12 cellular contexts compared by ENCODE assay signal in the genomic region with DNA sequence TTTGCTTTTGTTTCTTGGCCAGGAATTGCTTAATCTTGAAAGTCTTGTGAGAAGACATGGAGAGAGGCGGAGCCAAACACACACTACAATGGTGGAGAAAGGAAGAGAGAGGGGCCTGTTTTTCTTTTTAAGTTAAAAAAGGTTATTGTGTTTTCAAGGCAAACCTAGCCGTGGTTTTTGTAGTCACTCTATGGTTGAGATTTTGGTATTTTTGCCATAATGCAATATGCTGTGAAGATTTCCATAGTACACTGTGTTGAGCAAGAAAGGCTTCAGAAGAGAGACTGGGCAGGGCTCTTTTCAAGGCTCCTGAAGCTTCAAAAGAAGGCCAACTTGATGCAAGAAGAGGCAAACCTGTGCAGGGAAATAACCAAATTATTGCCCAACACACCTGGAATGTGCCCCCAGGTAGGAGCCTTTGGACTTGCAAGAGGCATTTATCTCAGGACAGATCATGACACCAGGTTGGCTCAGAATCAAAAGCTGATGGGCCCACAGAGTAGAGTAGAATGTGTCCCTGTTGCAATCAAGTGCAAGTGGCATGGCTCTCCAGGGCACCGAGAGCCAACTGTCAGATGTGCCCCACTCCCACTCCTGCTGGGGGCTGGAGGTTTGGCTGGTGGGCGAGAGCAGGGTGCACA. TPM values are rescaled to one million over a fixed set of nuclear protein-coding genes. Genes with fewer than 3 reads are reported as not detected.
DNase-seq lines count a peak whose midpoint lies in the region; TF ChIP-seq lines count a peak whose summit lies in the region.
"Had no signal": no experiment of that assay in that cellular context is flagged by ENCODE, and none has a peak within 500 bp of the region (broad histone marks: within the 10 kb centered on the region; RNA-seq: fewer than 3 reads in every experiment).

No MANE protein-coding gene starts in this region.

- H3K4me3 Mint-ChIP-seq in neural crest cell (no peak overlapping the region), type B pancreatic cell (no peak overlapping the region)
- H3K4me3 Mint-ChIP-seq: endodermal cell had no signal

- H3K27me3 Mint-ChIP-seq in neural crest cell (ENCODE audit: low read depth): no peaks in the 10 kb centered on the region
- no peaks in the 10 kb centered on the region for H3K27me3 Mint-ChIP-seq in type B pancreatic cell

- H3K4me1 Mint-ChIP-seq in neural crest cell (peaks cover 3% of the 10 kb centered on the region), type B pancreatic cell (ENCODE audit: unreplicated experiment) (peaks cover 35% of the 10 kb centered on the region)

- H3K9me3 Mint-ChIP-seq in neural crest cell (no peaks in the 10 kb centered on the region), type B pancreatic cell (peaks cover 4% of the 10 kb centered on the region)
- H3K9me3 Mint-ChIP-seq: endodermal cell had no signal

- no peak for TF ChIP-seq CTCF in neural crest cell (conservative IDR thresholded peaks at IDR 0.05)
- TF ChIP-seq CTCF in type B pancreatic cell (conservative IDR thresholded peaks at IDR 0.05): no peak

- peak overlapping the region; percentile 51 for H3K27ac Mint-ChIP-seq in neural crest cell (ENCODE audit: unreplicated experiment)
- H3K27ac Mint-ChIP-seq in type B pancreatic cell: peak overlapping the region; percentile 91

- DNase-seq in activated effector memory CD4-positive, alpha-beta T cell treated with anti-CD3 and anti-CD28 coated beads, Interleukin-2, amount 50 U/mL, for 16 hours: peak; percentile 46
- no peak for DNase-seq in activated effector memory CD4-positive, alpha-beta T cell treated with Interleukin-2 at 50 U/mL for 16 hours
- DNase-seq in epithelial cell of prostate (ENCODE audit: low read depth, low spot score) (no peak), neural crest cell (ENCODE audit: low read depth, low spot score) (no peak), type B pancreatic cell (ENCODE audit: extremely low spot score, unreplicated experiment) (no peak), NCI-H2081 (lab: John Stamatoyannopoulos, UW) (no peak), NCI-H748 treated with DMSO at 0.1 percent for 48 hours (lab: John Stamatoyannopoulos, UW) (no peak)
- DNase-seq in activated CD4-positive, CD25-positive, alpha-beta regulatory T cell treated with anti-CD3 and anti-CD28 coated beads, Interleukin-2, amount 50 U/mL, for 72 hours: no peak
- DNase-seq: endodermal cell, hippocampal formation, NCI-H1048, NCI-H446 treated with DMSO at 0.1 percent for 48 hours had no signal

- H3K36me3 Mint-ChIP-seq in neural crest cell (ENCODE audit: low read depth) (peaks cover 17% of the 10 kb centered on the region), type B pancreatic cell (peaks cover 27% of the 10 kb centered on the region)

- H3K27ac ChIP-seq in epithelial cell of prostate: peak overlapping the region; percentile 99

RNA-seq across cellular contexts. Expression of a gene that starts 22.1 kb away (rescaled TPM):
- total RNA-seq in neural crest cell (55.6 and 59.5 TPM in 2 replicates), type B pancreatic cell (ENCODE audit: low replicate concordance) (79.2 and 122 TPM in 2 replicates)
